Comparison of ENCODE assay signal across 10 cellular contexts in genomic region chr2:64610456-64610855, GRCh38.
"Had no signal": no experiment of that assay in that cellular context is flagged by ENCODE, and none has a peak within 500 bp of the region (broad histone marks: within the 10 kb centered on the region; RNA-seq: fewer than 3 reads in every experiment).

No MANE protein-coding gene starts in this region.

- H3K79me2 ChIP-seq: hepatocyte had no signal

- ATAC-seq: activated T-cell treated with anti-CD3 and anti-CD28 coated beads, Interleukin-2, amount 50 U/mL, for 4 hours had no signal

- H3K36me3 ChIP-seq: stomach, vagina had no signal

- H3K27me3 ChIP-seq: hepatocyte, stomach, vagina had no signal

- H3K4me3 ChIP-seq: hepatocyte had no signal

- H3K9me3 ChIP-seq: stomach, vagina had no signal

- H3K36me3 Mint-ChIP-seq: mesothelial cell of epicardium had no signal

- H3K9me3 Mint-ChIP-seq: activated T-cell treated with anti-CD3 and anti-CD28 coated beads, Interleukin-2, amount 50 U/mL, for 4 hours; dendritic cell treated with granulocyte-macrophage colony-stimulating factor and Interleukin-4, amounts not matched to agents 40 ng/mL and 50 ng/mL, for 4 days had no signal

- DNase-seq: activated CD4-positive, alpha-beta T cell treated with anti-CD3 and anti-CD28 coated beads, Interleukin-2, amount 50 U/mL, for 1 hour; activated T-cell treated with anti-CD3 and anti-CD28 coated beads, Interleukin-2, amount 50 U/mL, for 4 hours; caudate nucleus; erythroblast; stimulated activated CD4-positive, alpha-beta T cell treated with anti-CD3 and anti-CD28 coated beads, Interleukin-4, amount 100 ng/mL, for 1 hour; stomach had no signal
